ENCODE assay signal across 8 cellular contexts in the genomic region with DNA sequence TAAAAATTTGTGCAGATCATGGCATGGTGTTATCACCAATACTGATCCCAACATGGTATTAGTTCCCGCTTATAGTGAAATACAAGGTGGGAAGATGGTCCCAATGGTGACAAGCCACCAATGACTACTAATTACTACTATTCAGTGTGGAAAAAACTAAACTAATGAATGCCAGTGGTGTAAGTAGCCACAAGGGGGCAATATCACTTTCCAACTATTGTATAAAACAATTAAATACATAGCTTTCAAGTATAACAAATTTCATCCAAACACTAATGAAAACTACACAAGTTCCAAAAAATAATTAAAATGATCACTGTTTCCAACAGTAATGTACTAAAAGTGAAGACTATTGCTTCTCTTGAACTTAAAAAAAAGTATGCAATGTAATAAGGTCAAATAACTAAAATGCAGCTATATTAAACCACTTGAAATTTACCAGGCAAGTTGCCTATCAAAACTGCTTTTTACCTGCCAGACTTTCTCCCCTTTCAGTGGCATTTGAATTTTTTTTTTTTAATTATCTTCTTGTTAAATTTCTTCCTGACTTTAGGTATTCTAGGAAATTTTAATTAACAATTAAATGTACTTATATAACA. TPM values are rescaled to one million over a fixed set of nuclear protein-coding genes. Genes with fewer than 3 reads are reported as not detected.
DNase-seq lines count a peak whose midpoint lies in the region; ATAC-seq, FAIRE-seq and TF ChIP-seq lines count a peak whose summit lies in the region.

No MANE protein-coding gene starts in this region.

- no peak overlapping the region for H3K4me3 Mint-ChIP-seq in MCF 10A (ENCODE audit: unreplicated experiment)

- H3K27ac Mint-ChIP-seq in MCF 10A (ENCODE audit: low read depth, unreplicated experiment): no peak overlapping the region

- intact Hi-C loops in MCF 10A (cut with micrococcal nuclease) (loop anchor here (1.0 to 5.0 kb wide), 3 partner anchors 123 to 338 kb away; no protein-coding TSS in a partner anchor), left lung (cut with DNase I) (loop anchor here in 1 of 2 donors (5.0 kb wide), 1 partner anchor 177 kb away; no protein-coding TSS in a partner anchor)

- peak; percentile 35 for DNase-seq in AG10803 (ENCODE audit: low read depth)
- no peak for DNase-seq in GM18507 (ENCODE audit: extremely low spot score, insufficient read length, low read depth)
- peak; percentile 31 to 74 for DNase-seq in NCI-H524 (lab: John Stamatoyannopoulos, UW)
- peak; percentile 52 for DNase-seq in MCF 10A (ENCODE audit: unreplicated experiment)
- no peak for DNase-seq in left lung
- DNase-seq in cortex of kidney (lab: John Stamatoyannopoulos, UW): no peak
- no peak for DNase-seq in HuH-7.5 (ENCODE audit: low spot score)

- H3K27me3 ChIP-seq in left lung: no peaks in the 10 kb centered on the region

- H3K4me1 Mint-ChIP-seq in MCF 10A (ENCODE audit: insufficient read depth, unreplicated experiment): no peaks in the 10 kb centered on the region

- H3K4me1 ChIP-seq in left lung: no peaks in the 10 kb centered on the region

- peaks cover 47% of the 10 kb centered on the region for H3K36me3 Mint-ChIP-seq in MCF 10A (ENCODE audit: insufficient read depth, unreplicated experiment)

- FAIRE-seq in GM18507 (lab: Jason Lieb, UNC): peak; percentile 35

- peaks cover 0 to 62% of the 10 kb centered on the region in 2 donors for H3K36me3 ChIP-seq in left lung

- H3K27ac ChIP-seq in left lung: no peak overlapping the region

- H3K9me3 Mint-ChIP-seq in MCF 10A (ENCODE audit: unreplicated experiment): no peaks in the 10 kb centered on the region

- H3K9me3 ChIP-seq in left lung: no peaks in the 10 kb centered on the region

- POLR2A ChIA-PET in MCF 10A (lab: Yijun Ruan, JAX): interaction anchor here (0.5 to 1.5 kb wide), 10 partner anchors 15 to 367 kb away, joined by 3 to 13 read pairs (median 4); no protein-coding TSS in a partner anchor

- TF ChIP-seq CTCF in AG10803 (conservative IDR thresholded peaks at IDR 0.05; ENCODE audit: low read length): peak; percentile 75
- peak; percentile 52 for TF ChIP-seq CTCF in MCF 10A (IDR thresholded peaks at IDR 0.05; ENCODE audit: unreplicated experiment)
- TF ChIP-seq CTCF in left lung (IDR thresholded peaks at IDR 0.05): peak; percentile 58 to 74

- H3K27me3 Mint-ChIP-seq in MCF 10A (ENCODE audit: insufficient read depth, unreplicated experiment): no peaks in the 10 kb centered on the region

- CTCF ChIA-PET in MCF 10A (lab: Yijun Ruan, JAX): interaction anchor here (0.6 to 3.4 kb wide), 45 partner anchors 9 to 958 kb away, joined by 3 to 79 read pairs (median 4); a partner anchor contains a TSS

- BruUV-seq in MCF 10A (replicated peaks; lab: Mats Ljungman, UMichigan): no TSS peak

- H3K4me3 ChIP-seq in AG10803 (ENCODE audit: low read length): no peak overlapping the region
- no peak overlapping the region for H3K4me3 ChIP-seq in left lung

- ATAC-seq in left lung: peak; percentile 71
- no peak for ATAC-seq in GM19397 (IDR thresholded peaks at IDR 0.05; ENCODE audit: unreplicated experiment)

RNA-seq across cellular contexts. Expression of a gene that starts 58.0 kb away (rescaled TPM):
- total RNA-seq in MCF 10A (2022): 2.1 and 2.8 TPM in 2 replicates
- total RNA-seq in left lung: 10 to 100 TPM in 1 of 2 donors, 1 to 10 TPM in 1; 8.6 to 21.0 TPM

Comparison
In these comparisons a context has a peak if more than half of its experiments do, and no peak if none do; other contexts are left out.
1. DNase-seq: peak in AG10803 (single experiment), NCI-H524 (2 of 2) and MCF 10A (single experiment); none in GM18507 (single experiment), left lung (0 of 2), cortex of kidney (single experiment) and HuH-7.5 (single experiment).
2. Peak in every context shown above with its lines, with median percentiles within 50 percentile points of each other: CTCF ChIP-seq.